Comparison of ENCODE assay signal across 12 cellular contexts in the genomic region with DNA sequence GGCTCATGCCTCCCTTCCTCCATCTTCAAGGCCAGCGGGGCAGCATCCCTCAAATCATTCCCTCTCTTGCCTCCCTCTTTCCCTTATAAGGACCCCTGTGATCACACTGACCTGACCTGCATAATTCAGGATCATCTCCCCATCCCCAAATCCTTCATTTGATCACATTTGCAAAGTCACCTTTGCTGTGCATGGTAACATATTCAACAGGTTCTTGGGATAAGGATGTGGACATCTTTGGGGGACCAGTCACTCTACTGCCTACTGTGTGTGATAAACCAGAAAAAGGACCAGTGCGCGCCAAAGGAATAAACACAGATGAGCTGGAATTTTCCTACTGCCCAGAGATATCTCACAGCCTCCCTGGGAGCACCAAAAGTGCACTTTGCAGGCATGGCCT. TPM values are rescaled to one million over a fixed set of nuclear protein-coding genes. Genes with fewer than 3 reads are reported as not detected.
DNase-seq lines count a peak whose midpoint lies in the region; ATAC-seq and TF ChIP-seq lines count a peak whose summit lies in the region.
"Had no signal": no experiment of that assay in that cellular context is flagged by ENCODE, and none has a peak within 500 bp of the region (broad histone marks: within the 10 kb centered on the region; RNA-seq: fewer than 3 reads in every experiment).

No MANE protein-coding gene starts in this region.

- CTCF ChIA-PET in PC-3 (lab: Charles Lee), result interaction anchor here (1.2 to 1.3 kb wide), 2 partner anchors 18 to 65 kb away, joined by 6 to 7 read pairs; no protein-coding TSS in a partner anchor
- CTCF ChIA-PET in activated CD4-positive, alpha-beta T cell treated with anti-CD3 and anti-CD28 coated beads, Interleukin-2, amount 10 ng/mL, durations not matched to agents 7 days and 5 days (lab: Charles Lee), result no interaction called here

- peak overlapping the region in 4 of 5 experiments; percentile 24 to 59 (median 41) for H3K27ac Mint-ChIP-seq in brain
- peak overlapping the region; percentile 5 for H3K27ac Mint-ChIP-seq in stimulated activated effector memory CD8-positive, alpha-beta T cell treated with anti-CD3 and anti-CD28 coated beads, Interleukin-12 subunit alpha, Interleukin-12 subunit beta, amount 100 ng/mL, for 72 hours
- no peak overlapping the region for H3K27ac Mint-ChIP-seq in activated CD4-positive, alpha-beta T cell treated with anti-CD3 and anti-CD28 coated beads, Interleukin-2, amount 10 ng/mL, durations not matched to agents 7 days and 5 days
- H3K27ac Mint-ChIP-seq: activated naive CD8-positive, alpha-beta T cell treated with anti-CD3 and anti-CD28 coated beads, Interleukin-2, amount 10 ng/mL, durations not matched to agents 7 days and 5 days had no signal

- no peaks in the 10 kb centered on the region for H4K20me1 ChIP-seq in PC-3 (ENCODE audit: low read length)

- peak overlapping the region; percentile 79 for H3K9ac ChIP-seq in PC-3 (ENCODE audit: low read length)

- peak overlapping the region; percentile 71 for H3K4me2 ChIP-seq in PC-3 (ENCODE audit: low read length)

- no peak for ATAC-seq in PC-3
- ATAC-seq in right lobe of liver, result no peak
- ATAC-seq in stimulated activated effector memory CD8-positive, alpha-beta T cell treated with anti-CD3 and anti-CD28 coated beads, Interleukin-12 subunit alpha, Interleukin-12 subunit beta, amount 100 ng/mL, for 72 hours, result no peak
- ATAC-seq in GM18867 (IDR thresholded peaks at IDR 0.05; ENCODE audit: unreplicated experiment), result no peak

- no peaks in the 10 kb centered on the region for H3K27me3 Mint-ChIP-seq in brain
- no peaks in the 10 kb centered on the region for H3K27me3 Mint-ChIP-seq in activated CD4-positive, alpha-beta T cell treated with anti-CD3 and anti-CD28 coated beads, Interleukin-2, amount 10 ng/mL, durations not matched to agents 7 days and 5 days
- H3K27me3 Mint-ChIP-seq: activated naive CD8-positive, alpha-beta T cell treated with anti-CD3 and anti-CD28 coated beads, Interleukin-2, amount 10 ng/mL, durations not matched to agents 7 days and 5 days had no signal

- TF ChIP-seq CTCF in PC-3 (conservative IDR thresholded peaks at IDR 0.05; ENCODE audit: low read depth, low read length), result no peak
- TF ChIP-seq CTCF in brain (conservative IDR thresholded peaks at IDR 0.05), result no peak
- TF ChIP-seq CTCF in right lobe of liver (IDR thresholded peaks at IDR 0.05), result no peak

- H3K27me3 ChIP-seq in PC-3 (ENCODE audit: low read length) (no peaks in the 10 kb centered on the region), right lobe of liver (no peaks in the 10 kb centered on the region)
- H3K27me3 ChIP-seq: dorsolateral prefrontal cortex had no signal

- peaks cover 52% of the 10 kb centered on the region for H3K79me2 ChIP-seq in PC-3 (ENCODE audit: low read length)

- H3K9me2 ChIP-seq in PC-3 (replicated peaks; ENCODE audit: low read length), result no peaks in the 10 kb centered on the region

- POLR2A ChIA-PET in PC-3 (lab: Charles Lee; ENCODE audit: unreplicated experiment), result no interaction called here
- POLR2A ChIA-PET in activated CD4-positive, alpha-beta T cell treated with anti-CD3 and anti-CD28 coated beads, Interleukin-2, amount 10 ng/mL, durations not matched to agents 7 days and 5 days (lab: Charles Lee), result no interaction called here

- no peak overlapping the region for H3K4me3 Mint-ChIP-seq in brain
- H3K4me3 Mint-ChIP-seq in stimulated activated effector memory CD8-positive, alpha-beta T cell treated with anti-CD3 and anti-CD28 coated beads, Interleukin-12 subunit alpha, Interleukin-12 subunit beta, amount 100 ng/mL, for 72 hours, result no peak overlapping the region
- H3K4me3 Mint-ChIP-seq in activated CD4-positive, alpha-beta T cell treated with anti-CD3 and anti-CD28 coated beads, Interleukin-2, amount 10 ng/mL, durations not matched to agents 7 days and 5 days, result no peak overlapping the region
- H3K4me3 Mint-ChIP-seq: activated naive CD8-positive, alpha-beta T cell treated with anti-CD3 and anti-CD28 coated beads, Interleukin-2, amount 10 ng/mL, durations not matched to agents 7 days and 5 days had no signal

- intact Hi-C loops in PC-3 (cut with micrococcal nuclease) (no loop called here), right lobe of liver (cut with DNase I) (loop anchor here in 1 of 2 donors (10.0 kb wide), 1 partner anchor 52 kb away; no protein-coding TSS in a partner anchor)

- H3K4me3 ChIP-seq in PC-3 (ENCODE audit: low read length) (0 out of 2 replicates have a peak overlapping the region, but pooled peaks have one; percentile 31), right lobe of liver (no peak overlapping the region)
- H3K4me3 ChIP-seq: dorsolateral prefrontal cortex had no signal

- TF ChIP-seq POLR2A in right lobe of liver (IDR thresholded peaks at IDR 0.05), result no peak

- WGBS in right lobe of liver (ENCODE audit: insufficient coverage, low coverage, low lambda C conversion rate, missing lambda C conversion rate), result 29% methylated on average over 3 of the region's 3 CpGs

- H2AFZ ChIP-seq in PC-3 (ENCODE audit: low read length), result no peak overlapping the region

- peaks cover 13% of the 10 kb centered on the region for H3K36me3 Mint-ChIP-seq in brain
- H3K36me3 Mint-ChIP-seq in stimulated activated effector memory CD8-positive, alpha-beta T cell treated with anti-CD3 and anti-CD28 coated beads, Interleukin-12 subunit alpha, Interleukin-12 subunit beta, amount 100 ng/mL, for 72 hours, result no peaks in the 10 kb centered on the region
- peaks cover 7% of the 10 kb centered on the region for H3K36me3 Mint-ChIP-seq in activated CD4-positive, alpha-beta T cell treated with anti-CD3 and anti-CD28 coated beads, Interleukin-2, amount 10 ng/mL, durations not matched to agents 7 days and 5 days (ENCODE audit: low read depth)

- BruUV-seq in PC-3 (replicated peaks; lab: Mats Ljungman, UMichigan), result TSS peak; percentile 29

- no peaks in the 10 kb centered on the region for H3K9me3 ChIP-seq in PC-3 (ENCODE audit: low read length)
- H3K9me3 ChIP-seq in right lobe of liver, result no peaks in the 10 kb centered on the region

- no peaks in the 10 kb centered on the region for H3K9me3 Mint-ChIP-seq in brain
- no peaks in the 10 kb centered on the region for H3K9me3 Mint-ChIP-seq in stimulated activated effector memory CD8-positive, alpha-beta T cell treated with anti-CD3 and anti-CD28 coated beads, Interleukin-12 subunit alpha, Interleukin-12 subunit beta, amount 100 ng/mL, for 72 hours
- no peaks in the 10 kb centered on the region for H3K9me3 Mint-ChIP-seq in activated CD4-positive, alpha-beta T cell treated with anti-CD3 and anti-CD28 coated beads, Interleukin-2, amount 10 ng/mL, durations not matched to agents 7 days and 5 days
- H3K9me3 Mint-ChIP-seq: activated naive CD8-positive, alpha-beta T cell treated with anti-CD3 and anti-CD28 coated beads, Interleukin-2, amount 10 ng/mL, durations not matched to agents 7 days and 5 days had no signal

- H3K27ac ChIP-seq in PC-3 (ENCODE audit: low read length), result peak overlapping the region; percentile 100
- H3K27ac ChIP-seq in right lobe of liver, result peak overlapping the region in 2 of 3 donors; percentile 21 to 57

- peaks cover 14% of the 10 kb centered on the region for H3F3A ChIP-seq in PC-3 (ENCODE audit: low read length, unreplicated experiment)

- peaks cover 34% of the 10 kb centered on the region for H3K4me1 ChIP-seq in PC-3 (ENCODE audit: insufficient read depth, low read length)
- H3K4me1 ChIP-seq in right lobe of liver, result peaks cover 0 to 39% (median 8%) of the 10 kb centered on the region in 4 donors

- no peak for DNase-seq in PC-3
- no peak for DNase-seq in right lobe of liver
- DNase-seq in stimulated activated effector memory CD8-positive, alpha-beta T cell treated with anti-CD3 and anti-CD28 coated beads, Interleukin-12 subunit alpha, Interleukin-12 subunit beta, amount 100 ng/mL, for 72 hours (ENCODE audit: low spot score in 2 of 2), result no peak
- DNase-seq in middle frontal gyrus (ENCODE audit: extremely low spot score, low spot score), result no peak
- DNase-seq in activated CD4-positive, alpha-beta T cell treated with anti-CD3 and anti-CD28 coated beads, Interleukin-2, amount 10 ng/mL, durations not matched to agents 7 days and 5 days, result no peak
- DNase-seq: activated naive CD8-positive, alpha-beta T cell treated with anti-CD3 and anti-CD28 coated beads, Interleukin-2, amount 10 ng/mL, durations not matched to agents 7 days and 5 days; Kasumi-1; NCI-H2081 had no signal

- peaks cover 20% of the 10 kb centered on the region for H3K4me1 Mint-ChIP-seq in brain
- peaks cover 27% of the 10 kb centered on the region for H3K4me1 Mint-ChIP-seq in stimulated activated effector memory CD8-positive, alpha-beta T cell treated with anti-CD3 and anti-CD28 coated beads, Interleukin-12 subunit alpha, Interleukin-12 subunit beta, amount 100 ng/mL, for 72 hours
- peaks cover 13% of the 10 kb centered on the region for H3K4me1 Mint-ChIP-seq in activated CD4-positive, alpha-beta T cell treated with anti-CD3 and anti-CD28 coated beads, Interleukin-2, amount 10 ng/mL, durations not matched to agents 7 days and 5 days

- H3K36me3 ChIP-seq in PC-3 (ENCODE audit: low read depth, low read length) (no peaks in the 10 kb centered on the region), right lobe of liver (no peaks in the 10 kb centered on the region)

RNA-seq across cellular contexts. Expression of gene OPA3, which starts 7.9 kb away (rescaled TPM):
- total RNA-seq in PC-3 (2014; rRNA removed) (9.4 and 10.1 TPM in 2 replicates), right lobe of liver (10 to 100 TPM in 2 of 6 experiments, 1 to 10 TPM in 4; 6.7 to 18.1 (median 8.1) TPM)
- polyA plus RNA-seq in brain (ENCODE audit: insufficient read depth, low read depth, low replicate concordance), result 6.3 TPM
- 10 to 100 TPM; 12.6 to 13.4 TPM for total RNA-seq in activated CD4-positive, alpha-beta T cell treated with anti-CD3 and anti-CD28 coated beads, Interleukin-2, amount 10 ng/mL, durations not matched to agents 7 days and 5 days

RNA-seq across cellular contexts. Expression of gene GPR4, which starts 25.3 kb away (rescaled TPM):
- total RNA-seq in PC-3 (2014; rRNA removed) (3.1 and 3.7 TPM in 2 replicates), right lobe of liver (1 to 10 TPM in 4 of 6 experiments, under 1 TPM in 2; 0.83 to 3.1 (median 1.3) TPM)
- polyA plus RNA-seq in brain (ENCODE audit: insufficient read depth, low read depth, low replicate concordance), result 24.8 TPM
- total RNA-seq in activated CD4-positive, alpha-beta T cell treated with anti-CD3 and anti-CD28 coated beads, Interleukin-2, amount 10 ng/mL, durations not matched to agents 7 days and 5 days, result not detected
- total RNA-seq: activated CD8-positive, alpha-beta memory T cell treated with anti-CD3 and anti-CD28 coated beads for 36 hours; activated naive CD8-positive, alpha-beta T cell treated with anti-CD3 and anti-CD28 coated beads, Interleukin-2, amount 10 ng/mL, durations not matched to agents 7 days and 5 days had no signal
